ENCODE assay signal across 10 cellular contexts in the genomic region with DNA sequence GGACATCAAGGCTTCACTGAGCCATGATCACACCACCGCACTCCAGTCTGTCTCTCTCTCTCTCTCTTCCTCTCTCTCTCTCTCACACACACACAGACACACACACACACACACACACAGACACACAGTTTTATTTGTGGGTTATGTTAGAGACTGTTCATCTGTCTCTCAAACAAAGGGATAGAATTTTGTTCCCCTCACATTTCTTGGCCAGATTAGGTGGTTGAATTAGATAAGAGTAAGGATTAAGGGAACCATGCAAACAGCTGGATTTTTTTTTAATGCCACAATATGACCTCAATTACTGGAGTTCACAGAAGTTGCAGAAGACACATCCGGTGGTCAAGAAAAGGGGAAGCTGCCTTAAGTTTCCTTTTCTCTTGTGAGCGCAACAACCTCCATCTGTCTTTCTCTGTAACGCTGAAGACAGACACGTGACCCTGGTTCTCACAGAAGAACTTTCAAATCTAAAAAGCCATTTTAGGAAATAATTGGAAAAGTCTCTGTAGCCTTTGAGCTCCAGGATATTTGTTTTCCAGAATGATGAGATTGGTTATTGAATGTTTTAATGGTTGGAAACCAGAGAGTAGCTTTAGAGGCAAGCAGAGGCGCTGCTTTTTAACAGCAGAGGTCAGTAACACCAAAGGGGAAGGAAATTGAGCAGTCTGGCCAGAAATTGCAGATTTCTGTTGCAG. TPM values are rescaled to one million over a fixed set of nuclear protein-coding genes. Genes with fewer than 3 reads are reported as not detected.
DNase-seq lines count a peak whose midpoint lies in the region; ATAC-seq and TF ChIP-seq lines count a peak whose summit lies in the region.
"Had no signal": no experiment of that assay in that cellular context is flagged by ENCODE, and none has a peak within 500 bp of the region (broad histone marks: within the 10 kb centered on the region; RNA-seq: fewer than 3 reads in every experiment).

No MANE protein-coding gene starts in this region.

- no peaks in the 10 kb centered on the region for H3F3A ChIP-seq in PC-3 (ENCODE audit: low read length, unreplicated experiment)

- intact Hi-C loops in PC-3 (cut with micrococcal nuclease) = loop anchor here (1.0 kb wide), 5 partner anchors 175 to 450 kb away; no protein-coding TSS in a partner anchor

- H3K4me2 ChIP-seq in PC-3 (ENCODE audit: low read length) = peak overlapping the region; percentile 37

- no peaks in the 10 kb centered on the region for H4K20me1 ChIP-seq in PC-3 (ENCODE audit: low read length)

- H3K27me3 ChIP-seq in PC-3 (ENCODE audit: low read length) = no peaks in the 10 kb centered on the region

- H3K4me3 ChIP-seq in PC-3 (ENCODE audit: low read length) = no peak overlapping the region

- peaks cover 23% of the 10 kb centered on the region for H3K4me1 ChIP-seq in PC-3 (ENCODE audit: insufficient read depth, low read length)

- no peaks in the 10 kb centered on the region for H3K27me3 Mint-ChIP-seq in neural crest cell (ENCODE audit: low read depth)

- H3K9me3 Mint-ChIP-seq in neural crest cell = peaks cover 3% of the 10 kb centered on the region

- TF ChIP-seq POLR2A in erythroblast (IDR thresholded peaks at IDR 0.05; ENCODE audit: low read length) = no peak

- H3K9me2 ChIP-seq in PC-3 (replicated peaks; ENCODE audit: low read length) = no peaks in the 10 kb centered on the region

- no peaks in the 10 kb centered on the region for H3K36me3 Mint-ChIP-seq in neural crest cell (ENCODE audit: low read depth)
- H3K36me3 Mint-ChIP-seq: activated naive CD4-positive, alpha-beta T cell treated with anti-CD3 and anti-CD28 coated beads, Interleukin-2, amount 50 U/mL, for 72 hours had no signal

- TF ChIP-seq CTCF in PC-3 (conservative IDR thresholded peaks at IDR 0.05; ENCODE audit: low read depth, low read length) = peak; percentile 69
- TF ChIP-seq CTCF in neural crest cell (conservative IDR thresholded peaks at IDR 0.05) = peak; percentile 72

- POLR2A ChIA-PET in PC-3 (lab: Charles Lee; ENCODE audit: unreplicated experiment) = no interaction called here

- no peak overlapping the region for H3K27ac Mint-ChIP-seq in neural crest cell (ENCODE audit: unreplicated experiment)
- H3K27ac Mint-ChIP-seq: activated naive CD4-positive, alpha-beta T cell treated with anti-CD3 and anti-CD28 coated beads, Interleukin-2, amount 50 U/mL, for 72 hours had no signal

- no peaks in the 10 kb centered on the region for H3K4me1 Mint-ChIP-seq in neural crest cell

- H3K27ac ChIP-seq in PC-3 (ENCODE audit: low read length) = no peak overlapping the region

- H3K79me2 ChIP-seq in PC-3 (ENCODE audit: low read length) = no peaks in the 10 kb centered on the region

- H3K9me3 ChIP-seq in PC-3 (ENCODE audit: low read length) = no peaks in the 10 kb centered on the region

- H3K36me3 ChIP-seq in PC-3 (ENCODE audit: low read depth, low read length) = no peaks in the 10 kb centered on the region

- peak overlapping the region; percentile 33; the same call in 1 of the 2 replicates for H2AFZ ChIP-seq in PC-3 (ENCODE audit: low read length)

- no TSS peak for BruUV-seq in PC-3 (replicated peaks; lab: Mats Ljungman, UMichigan)

- peak; percentile 94 for ATAC-seq in GM18907 (IDR thresholded peaks at IDR 0.05; ENCODE audit: unreplicated experiment)
- ATAC-seq in HG03045 (IDR thresholded peaks at IDR 0.05; ENCODE audit: unreplicated experiment) = peak; percentile 94
- ATAC-seq in PC-3 = peak; percentile 85
- ATAC-seq in esophagus mucosa = peak; percentile 67

- CTCF ChIA-PET in PC-3 (lab: Charles Lee) = interaction anchor here (0.6 to 2.6 kb wide), 7 partner anchors 150 to 452 kb away, joined by 3 to 23 read pairs (median 4); no protein-coding TSS in a partner anchor

- H3K4me3 Mint-ChIP-seq in neural crest cell = no peak overlapping the region

- DNase-seq in DMS53 (lab: John Stamatoyannopoulos, UW) = peak; percentile 65
- peak; percentile 57 for DNase-seq in PC-3
- peak; percentile 10 for DNase-seq in neural crest cell (ENCODE audit: low read depth, low spot score)
- no peak for DNase-seq in stimulated activated CD4-positive, alpha-beta T cell treated with anti-CD3 and anti-CD28 coated beads, Interleukin-4, amount 100 ng/mL, for 4 hours
- DNase-seq in erythroblast (lab: John Stamatoyannopoulos, UW) = no peak

- no peak overlapping the region for H3K9ac ChIP-seq in PC-3 (ENCODE audit: low read length)

RNA-seq across cellular contexts. Expression of gene LGSN, which starts 33.0 kb away (rescaled TPM):
- not detected in 2 replicates for total RNA-seq in PC-3 (2014; rRNA removed)
- not detected for total RNA-seq in esophagus mucosa
- total RNA-seq in neural crest cell = not detected in 2 replicates
- total RNA-seq: activated naive CD4-positive, alpha-beta T cell treated with anti-CD3 and anti-CD28 coated beads, Interleukin-2, amount 50 U/mL, for 72 hours; subcutaneous adipose tissue had no signal

Comparison
In these comparisons a context has a peak if more than half of its experiments do, and no peak if none do; other contexts are left out.
1. DNase-seq: peak in DMS53 (single experiment), PC-3 (single experiment) and neural crest cell (single experiment); none in stimulated activated CD4-positive, alpha-beta T cell treated with anti-CD3 and anti-CD28 coated beads, Interleukin-4, amount 100 ng/mL, for 4 hours (0 of 2) and erythroblast (0 of 2).
2. Peak in every context shown above with its lines, with median percentiles within 50 percentile points of each other: ATAC-seq.